Comparison of ENCODE assay signal across 8 cellular contexts in genomic region chr2:112048887-112049286, GRCh38. TPM values are rescaled to one million over a fixed set of nuclear protein-coding genes. Genes with fewer than 3 reads are reported as not detected.
DNase-seq lines count a peak whose midpoint lies in the region; ATAC-seq, FAIRE-seq and TF ChIP-seq lines count a peak whose summit lies in the region.

No MANE protein-coding gene starts in this region.

- TF ChIP-seq CTCF in LNCaP clone FGC (IDR thresholded peaks at IDR 0.05; ENCODE audit: control insufficient read depth, extremely low read depth, insufficient read depth) (peak; percentile 74), mucosa of descending colon (IDR thresholded peaks at IDR 0.05) (peak; percentile 17)

- H3K9me3 ChIP-seq in mucosa of descending colon, result no peaks in the 10 kb centered on the region

- peak; percentile 38 for DNase-seq in activated naive CD4-positive, alpha-beta T cell treated with anti-CD3 and anti-CD28 coated beads, Interleukin-2, amount 10 ng/mL, durations not matched to agents 7 days and 5 days
- no peak for DNase-seq in activated naive CD4-positive, alpha-beta T cell (lab: John Stamatoyannopoulos, UW)
- DNase-seq in LNCaP clone FGC (ENCODE audit: low read depth), result no peak
- DNase-seq in SHP77 treated with DMSO at 0.1 percent for 48 hours (lab: John Stamatoyannopoulos, UW), result peak; percentile 39
- peak in 1 of 3 donors; percentile 81 for DNase-seq in mucosa of descending colon
- DNase-seq in occipital lobe (lab: John Stamatoyannopoulos, UW), result no peak
- no peak for DNase-seq in GM12891 (ENCODE audit: insufficient read length, low spot score)

- H3K4me3 ChIP-seq in LNCaP clone FGC (ENCODE audit: low read depth, low read length), result no peak overlapping the region
- no peak overlapping the region for H3K4me3 ChIP-seq in mucosa of descending colon

- CTCF ChIA-PET in activated naive CD4-positive, alpha-beta T cell treated with anti-CD3 and anti-CD28 coated beads, Interleukin-2, amount 10 ng/mL, durations not matched to agents 7 days and 5 days (lab: Charles Lee), result interaction anchor here (0.7 to 5.3 kb wide), 7 partner anchors 9 to 161 kb away, joined by 3 to 52 read pairs (median 5); partner anchors contain the start of gene MERTK

- no peak for TF ChIP-seq POLR2A in GM12891 (IDR thresholded peaks at IDR 0.05; ENCODE audit: low read depth, low read length)

- intact Hi-C loops in mucosa of descending colon (cut with DNase I, micrococcal nuclease), result loop anchor here (5.0 kb wide), 2 partner anchors 152 to 167 kb away; partner anchors contain the start of genes MERTK (in 2 of the 2) and ANAPC1 (in 1 of the 2)

- H3K36me3 Mint-ChIP-seq in activated naive CD4-positive, alpha-beta T cell treated with anti-CD3 and anti-CD28 coated beads, Interleukin-2, amount 10 ng/mL, durations not matched to agents 7 days and 5 days, result no peaks in the 10 kb centered on the region

- H3K4me1 Mint-ChIP-seq in activated naive CD4-positive, alpha-beta T cell treated with anti-CD3 and anti-CD28 coated beads, Interleukin-2, amount 10 ng/mL, durations not matched to agents 7 days and 5 days, result peaks cover 10% of the 10 kb centered on the region

- no peaks in the 10 kb centered on the region for H3K9me3 Mint-ChIP-seq in activated naive CD4-positive, alpha-beta T cell treated with anti-CD3 and anti-CD28 coated beads, Interleukin-2, amount 10 ng/mL, durations not matched to agents 7 days and 5 days

- no peak overlapping the region for H3K27ac Mint-ChIP-seq in activated naive CD4-positive, alpha-beta T cell treated with anti-CD3 and anti-CD28 coated beads, Interleukin-2, amount 10 ng/mL, durations not matched to agents 7 days and 5 days

- peaks cover 31% of the 10 kb centered on the region for H3K27me3 Mint-ChIP-seq in activated naive CD4-positive, alpha-beta T cell treated with anti-CD3 and anti-CD28 coated beads, Interleukin-2, amount 10 ng/mL, durations not matched to agents 7 days and 5 days

- FAIRE-seq in endometrium (lab: Jason Lieb, UNC), result peak; percentile 97
- FAIRE-seq in GM12891 (lab: Jason Lieb, UNC), result no peak

- H3K4me1 ChIP-seq in mucosa of descending colon (ENCODE audit: low read depth), result peaks cover 23% of the 10 kb centered on the region

- no peaks in the 10 kb centered on the region for H3K36me3 ChIP-seq in mucosa of descending colon (ENCODE audit: low read depth)

- H3K4me3 Mint-ChIP-seq in activated naive CD4-positive, alpha-beta T cell treated with anti-CD3 and anti-CD28 coated beads, Interleukin-2, amount 10 ng/mL, durations not matched to agents 7 days and 5 days, result no peak overlapping the region

- peak; percentile 76 for ATAC-seq in mucosa of descending colon

TF ChIP-seq in GM12891, 5 proteins besides CTCF, POLR2A, EP300 and RAD21:
- TF ChIP-seq SPI1 (IDR thresholded peaks at IDR 0.05; ENCODE audit: low read depth, low read length) (no peak), PAX5 (IDR thresholded peaks at IDR 0.05; ENCODE audit: insufficient read depth, low read length, severe bottlenecking) (no peak), POU2F2 (IDR thresholded peaks at IDR 0.05; ENCODE audit: low read depth, low read length) (no peak), POLR2AphosphoS5 (IDR thresholded peaks at IDR 0.05; ENCODE audit: low read depth, low read length) (no peak), TAF1 (IDR thresholded peaks at IDR 0.05; ENCODE audit: low read depth, low read length) (no peak)

RNA-seq across cellular contexts. Expression of gene TMEM87B, which starts 6.2 kb away (rescaled TPM):
- total RNA-seq in mucosa of descending colon (10 to 100 TPM; 39.2 to 72.2 (median 55.7) TPM), occipital lobe (15.3 TPM)
- polyA plus RNA-seq in GM12891 (2012; ENCODE audit: low read depth, missing spikeins), result 17.4 TPM

Comparison
In these comparisons a context has a peak if more than half of its experiments do, and no peak if none do; other contexts are left out.
1. DNase-seq: peak in activated naive CD4-positive, alpha-beta T cell treated with anti-CD3 and anti-CD28 coated beads, Interleukin-2, amount 10 ng/mL, durations not matched to agents 7 days and 5 days (single experiment) and SHP77 treated with DMSO at 0.1 percent for 48 hours (single experiment); none in activated naive CD4-positive, alpha-beta T cell (0 of 4), LNCaP clone FGC (single experiment), occipital lobe (single experiment) and GM12891 (single experiment).